In genomic region chr10:73931767-73932624, GRCh38 we compare ENCODE assay signal across 8 cellular contexts. TPM values are rescaled to one million over a fixed set of nuclear protein-coding genes. Genes with fewer than 3 reads are reported as not detected.
DNase-seq lines count a peak whose midpoint lies in the region; ATAC-seq and TF ChIP-seq lines count a peak whose summit lies in the region.

No MANE protein-coding gene starts in this region.

- peaks cover 6% of the 10 kb centered on the region for H3K27me3 Mint-ChIP-seq in nephron progenitor cell (ENCODE audit: low read depth, poor library complexity)

- DNase-seq in A172 (ENCODE audit: low spot score) (peak; percentile 77), NCI-H226 (peak; percentile 87), nephron progenitor cell (no peak), globus pallidus (ENCODE audit: low spot score) (no peak), hippocampal formation (lab: John Stamatoyannopoulos, UW) (no peak), NCI-H2029 treated with DMSO at 0.1 percent for 48 hours (lab: John Stamatoyannopoulos, UW) (no peak)
- DNase-seq in activated gamma-delta T cell treated with anti-CD3 and anti-CD28 coated beads, Interleukin-2, amount 50 U/mL, for 16 hours (ENCODE audit: low read depth) = peak; percentile 47

- ATAC-seq in GM21381 (IDR thresholded peaks at IDR 0.05; ENCODE audit: unreplicated experiment) = peak; percentile 55

- H3K9me3 Mint-ChIP-seq in nephron progenitor cell = no peaks in the 10 kb centered on the region

- peak overlapping the region; percentile 69 for H3K27ac Mint-ChIP-seq in nephron progenitor cell

- H3K4me1 Mint-ChIP-seq in nephron progenitor cell = peaks cover 39% of the 10 kb centered on the region

- H3K4me3 Mint-ChIP-seq in nephron progenitor cell = no peak overlapping the region

- no peaks in the 10 kb centered on the region for H3K36me3 Mint-ChIP-seq in nephron progenitor cell (ENCODE audit: low read depth)

- no peak for TF ChIP-seq CTCF in nephron progenitor cell (IDR thresholded peaks at IDR 0.05)

RNA-seq across cellular contexts. Expression of gene PLAU, which starts 21.1 kb away (rescaled TPM):
- 6.7 and 8.9 TPM in 2 replicates for total RNA-seq in A172 (2014; rRNA removed; shearing (Covaris generic))

RNA-seq across cellular contexts. Expression of gene CAMK2G, which starts 57.6 kb away (rescaled TPM):
- 36.6 and 38.5 TPM in 2 replicates for total RNA-seq in A172 (2014; rRNA removed; shearing (Covaris generic))

Comparison
In these comparisons a context has a peak if more than half of its experiments do, and no peak if none do; other contexts are left out.
1. DNase-seq: peak in A172 (single experiment), NCI-H226 (single experiment) and activated gamma-delta T cell treated with anti-CD3 and anti-CD28 coated beads, Interleukin-2, amount 50 U/mL, for 16 hours (single experiment); none in nephron progenitor cell (single experiment), globus pallidus (single experiment), hippocampal formation (0 of 2) and NCI-H2029 treated with DMSO at 0.1 percent for 48 hours (single experiment).